12 cellular contexts compared by ENCODE assay signal in genomic region chr17:19270347-19270950, GRCh38. TPM values are rescaled to one million over a fixed set of nuclear protein-coding genes. Genes with fewer than 3 reads are reported as not detected.
DNase-seq lines count a peak whose midpoint lies in the region; ATAC-seq, FAIRE-seq and TF ChIP-seq lines count a peak whose summit lies in the region.
"Had no signal": no experiment of that assay in that cellular context is flagged by ENCODE, and none has a peak within 500 bp of the region (broad histone marks: within the 10 kb centered on the region; RNA-seq: fewer than 3 reads in every experiment).

No MANE protein-coding gene starts in this region.

- no peaks in the 10 kb centered on the region for H3K9me3 ChIP-seq in HepG2 (ENCODE audit: low read length)
- no peaks in the 10 kb centered on the region for H3K9me3 ChIP-seq in thyroid gland

- POLR2A ChIA-PET in HepG2 (lab: Yijun Ruan, JAX): no interaction called here
- POLR2A ChIA-PET in HEK293T (lab: Yijun Ruan, JAX): interaction anchor here (1.2 kb wide), 1 partner anchor 15 kb away, joined by 3 read pairs; no protein-coding TSS in a partner anchor

- in situ Hi-C loops in HepG2 (cut with HindIII; ENCODE audit: extremely low pct_ligation_motif_present, low pct_unique_long_range_greater_than_20kb): no loop called here

- no TSS peak for BruUV-seq in HepG2 (replicated peaks; lab: Mats Ljungman, UMichigan)

- no peak overlapping the region for H3K27ac ChIP-seq in HepG2 (ENCODE audit: extremely low read length, insufficient read depth, low read length)
- H3K27ac ChIP-seq in thyroid gland: peak overlapping the region in 2 of 3 donors; percentile 34 to 35
- H3K27ac ChIP-seq: foreskin keratinocyte had no signal

- H3K27me3 Mint-ChIP-seq in brain: no peaks in the 10 kb centered on the region

- H3K4me3 Mint-ChIP-seq in brain: no peak overlapping the region
- H3K4me3 Mint-ChIP-seq: activated T-helper 17 cell treated with anti-CD3 and anti-CD28 coated beads, Interleukin-2, amount 50 U/mL, for 72 hours had no signal

- H4K20me1 ChIP-seq in HepG2 (ENCODE audit: insufficient read depth, low read length): peaks cover 9% of the 10 kb centered on the region

- H3K4me3 ChIP-seq in HepG2 (replicated peaks in 1 of 3; ENCODE audit: insufficient read depth in 1 of 3, low read depth in 2 of 3, low read length in 3 of 3) (no peak overlapping the region), thyroid gland (replicated peaks in 1 of 3) (no peak overlapping the region)

- intact Hi-C loops in HepG2 (cut with micrococcal nuclease; ENCODE audit: unreplicated experiment) (no loop called here), thyroid gland (cut with DNase I) (no loop called here)

- no peak for TF ChIP-seq RAD21 in HepG2 (CRISPR knock-in tag; IDR thresholded peaks at IDR 0.05)

- 68% methylated on average over 6 of the region's 9 CpGs for WGBS in HepG2 (ENCODE audit: low lambda C conversion rate)
- 56 to 68% methylated on average over 4 to 9 of the region's 9 CpGs for WGBS in thyroid gland, 2 donors

- H3K36me3 Mint-ChIP-seq in brain: peaks cover 26% of the 10 kb centered on the region

- DNase-seq in DMS53 (lab: John Stamatoyannopoulos, UW) (peak; percentile 4), DMS53 treated with DMSO at 0.1 percent for 48 hours (lab: John Stamatoyannopoulos, UW; ENCODE audit: unreplicated experiment) (no peak), HepG2 (ENCODE audit: low spot score) (no peak), thyroid gland (no peak), HEK293T (ENCODE audit: extremely low spot score) (no peak), C1 segment of cervical spinal cord (lab: John Stamatoyannopoulos, UW) (no peak)
- DNase-seq: activated CD4-positive, alpha-beta T cell treated with anti-CD3 and anti-CD28 coated beads for 4 hours; DND-41; foreskin keratinocyte had no signal

- TF ChIP-seq CTCF in brain (conservative IDR thresholded peaks at IDR 0.05): no peak
- no peak for TF ChIP-seq CTCF in HepG2 (CRISPR knock-in tag; IDR thresholded peaks at IDR 0.05)
- TF ChIP-seq CTCF in thyroid gland (IDR thresholded peaks at IDR 0.05): peak in 2 of 6 experiments; percentile 8 to 14

- FAIRE-seq in HepG2 (lab: Jason Lieb, UNC): no peak

- H3K4me2 ChIP-seq in HepG2 (ENCODE audit: low read depth, low read length): no peak overlapping the region

- no peak for TF ChIP-seq POLR2A in HepG2 (IDR thresholded peaks at IDR 0.05; ENCODE audit: insufficient read depth in 1 of 2, low read depth in 2 of 2, low read length in 2 of 2)
- TF ChIP-seq POLR2A in thyroid gland (IDR thresholded peaks at IDR 0.05): no peak

- ATAC-seq in HepG2: peak; percentile 81
- no peak for ATAC-seq in HG03342 (IDR thresholded peaks at IDR 0.05; ENCODE audit: unreplicated experiment)
- ATAC-seq: activated T-helper 17 cell treated with anti-CD3 and anti-CD28 coated beads, Interleukin-2, amount 50 U/mL, for 72 hours; foreskin keratinocyte had no signal

- H2AFZ ChIP-seq in HepG2 (ENCODE audit: low read length): no peak overlapping the region

- H3K27me3 ChIP-seq in HepG2 (ENCODE audit: control insufficient read depth in 1 of 2, insufficient read depth in 2 of 2, low read length in 2 of 2) (no peaks in the 10 kb centered on the region), thyroid gland (no peaks in the 10 kb centered on the region)
- H3K27me3 ChIP-seq: foreskin keratinocyte had no signal

- no peak for TF ChIP-seq EP300 in HepG2 (IDR thresholded peaks at IDR 0.05; ENCODE audit: low read depth in 2 of 2, low read length in 2 of 2)
- no peak for TF ChIP-seq EP300 in HepG2 (CRISPR knock-in tag; IDR thresholded peaks at IDR 0.05; ENCODE audit: borderline replicate concordance)

- H3K4me1 Mint-ChIP-seq in brain: peaks cover 71% of the 10 kb centered on the region

- H3K36me3 ChIP-seq in HepG2 (replicated peaks in 1 of 2; ENCODE audit: control insufficient read depth in 1 of 2, insufficient read depth in 2 of 2, low read length in 2 of 2) (no peaks in the 10 kb centered on the region; a peak in 2 of 5 replicates), thyroid gland (no peaks in the 10 kb centered on the region)

- no peak overlapping the region for H3K9ac ChIP-seq in HepG2 (ENCODE audit: insufficient read depth, low read depth, low read length)

- no peaks in the 10 kb centered on the region for H3K79me2 ChIP-seq in HepG2 (ENCODE audit: insufficient read depth, low read length)

- no peaks in the 10 kb centered on the region for H3K9me3 Mint-ChIP-seq in brain
- H3K9me3 Mint-ChIP-seq: activated T-helper 17 cell treated with anti-CD3 and anti-CD28 coated beads, Interleukin-2, amount 50 U/mL, for 72 hours had no signal

- H3K27ac Mint-ChIP-seq in brain: peak overlapping the region in 4 of 5 experiments; percentile 31 to 92 (median 76)
- H3K27ac Mint-ChIP-seq: activated T-helper 17 cell treated with anti-CD3 and anti-CD28 coated beads, Interleukin-2, amount 50 U/mL, for 72 hours had no signal

- CTCF ChIA-PET in HepG2 (lab: Yijun Ruan, JAX; ENCODE audit: low intra/inter-chr PET ratio, low total read pairs) (no interaction called here), HEK293T (lab: Yijun Ruan, JAX) (no interaction called here)

- H3K4me1 ChIP-seq in HepG2 (ENCODE audit: insufficient read depth, low read length): peaks cover 46% of the 10 kb centered on the region
- H3K4me1 ChIP-seq in thyroid gland: peaks cover 41 to 56% of the 10 kb centered on the region in 2 donors
- H3K4me1 ChIP-seq: foreskin keratinocyte had no signal

TF ChIP-seq in HepG2, 621 proteins besides CTCF, POLR2A, EP300 and RAD21 (continues in another document):
- TF ChIP-seq PLSCR1 (CRISPR knock-in tag; IDR thresholded peaks at IDR 0.05; ENCODE audit: borderline replicate concordance) (no peak), ZNF44 (CRISPR knock-in tag; IDR thresholded peaks at IDR 0.05) (no peak), ZNF253 (CRISPR knock-in tag; IDR thresholded peaks at IDR 0.05; ENCODE audit: borderline replicate concordance) (no peak), SALL2 (CRISPR knock-in tag; IDR thresholded peaks at IDR 0.05) (no peak)

TF ChIP-seq in HEK293T, 16 proteins besides CTCF, POLR2A, EP300 and RAD21:
- TF ChIP-seq PKNOX1 (IDR thresholded peaks at IDR 0.05) (no peak), FOXA1 (IDR thresholded peaks at IDR 0.05) (no peak), ELF4 (IDR thresholded peaks at IDR 0.05) (no peak), BHLHE40 (IDR thresholded peaks at IDR 0.05; ENCODE audit: borderline replicate concordance) (no peak), L3MBTL2 (conservative IDR thresholded peaks at IDR 0.05) (no peak), SP1 (IDR thresholded peaks at IDR 0.05) (no peak), CTBP1 (IDR thresholded peaks at IDR 0.05; ENCODE audit: borderline replicate concordance) (no peak), LEF1 (IDR thresholded peaks at IDR 0.05; ENCODE audit: borderline replicate concordance) (no peak), ARNT (IDR thresholded peaks at IDR 0.05) (no peak), HDGF (IDR thresholded peaks at IDR 0.05; ENCODE audit: borderline replicate concordance) (no peak), TARDBP (IDR thresholded peaks at IDR 0.05) (no peak), ZNF384 (IDR thresholded peaks at IDR 0.05) (no peak)

RNA-seq across cellular contexts. Expression of gene EPN2, which starts 33.3 kb away (rescaled TPM):
- polyA plus RNA-seq in brain (ENCODE audit: insufficient read depth, low read depth, low replicate concordance): 68.5 TPM
- total RNA-seq in HepG2 (2016; rRNA removed; fragmentation: Illumina TruSeq; extraction: Trizol): 7.8 and 9.3 TPM in 2 replicates
- 7.1 and 8.4 TPM in 2 replicates for total RNA-seq in HepG2 (2016; cell fraction: cytosol; rRNA removed; fragmentation: Illumina TruSeq; extraction: Trizol; ENCODE audit: low read depth)
- 6.5 and 7.5 TPM in 2 replicates for total RNA-seq in HepG2 (2016; cell fraction: insoluble cytoplasmic fraction; rRNA removed; fragmentation: Illumina TruSeq; extraction: Trizol)
- 7.8 and 13.2 TPM in 2 replicates for total RNA-seq in HepG2 (2016; cell fraction: membrane; rRNA removed; fragmentation: Illumina TruSeq; extraction: Trizol)
- 12.8 and 15.5 TPM in 2 replicates for total RNA-seq in HepG2 (2016; cell fraction: nucleus; rRNA removed; fragmentation: Illumina TruSeq; extraction: Trizol)
- polyA plus RNA-seq in HepG2 (2011; rRNA removed): 17.8 and 19.2 TPM in 2 replicates
- polyA plus RNA-seq in HepG2 (2011; cell fraction: cytosol; rRNA removed): 15.5 and 16.2 TPM in 2 replicates
- 41.0 and 65.6 TPM in 2 replicates for polyA plus RNA-seq in HepG2 (2011; cell fraction: nucleus; rRNA removed)
- 17.0 and 18.3 TPM in 2 replicates for polyA plus RNA-seq in HepG2 (2012)
- 2.5 and 3.6 TPM in 2 replicates for polyA plus RNA-seq in HepG2 (2016; cell fraction: cytosol; fragmentation: Illumina TruSeq; extraction: Trizol; ENCODE audit: low read depth)
- 9.1 and 11.8 TPM in 2 replicates for polyA plus RNA-seq in HepG2 (2016; cell fraction: insoluble cytoplasmic fraction; fragmentation: Illumina TruSeq; extraction: Trizol; ENCODE audit: low read depth)
- polyA plus RNA-seq in HepG2 (2016; cell fraction: membrane; fragmentation: Illumina TruSeq; extraction: Trizol; ENCODE audit: low read depth): 4.7 and 5.3 TPM in 2 replicates
- 21.2 and 21.7 TPM in 2 replicates for polyA plus RNA-seq in HepG2 (2016; cell fraction: nucleus; fragmentation: Illumina TruSeq; extraction: Trizol; ENCODE audit: insufficient read depth, low read depth)
- polyA minus RNA-seq in HepG2 (2011; rRNA and poly(A)+ RNA removed; ENCODE audit: low replicate concordance): 33.4 and 37.5 TPM in 2 replicates
- 13.2 and 14.8 TPM in 2 replicates for polyA minus RNA-seq in HepG2 (2011; cell fraction: cytosol; rRNA and poly(A)+ RNA removed)
- 30.2 and 31.4 TPM in 2 replicates for polyA minus RNA-seq in HepG2 (2011; cell fraction: nucleus; rRNA and poly(A)+ RNA removed)
- 10 to 100 TPM; 21.8 to 32.3 (median 24.7) TPM for total RNA-seq in thyroid gland
